In the genomic region with DNA sequence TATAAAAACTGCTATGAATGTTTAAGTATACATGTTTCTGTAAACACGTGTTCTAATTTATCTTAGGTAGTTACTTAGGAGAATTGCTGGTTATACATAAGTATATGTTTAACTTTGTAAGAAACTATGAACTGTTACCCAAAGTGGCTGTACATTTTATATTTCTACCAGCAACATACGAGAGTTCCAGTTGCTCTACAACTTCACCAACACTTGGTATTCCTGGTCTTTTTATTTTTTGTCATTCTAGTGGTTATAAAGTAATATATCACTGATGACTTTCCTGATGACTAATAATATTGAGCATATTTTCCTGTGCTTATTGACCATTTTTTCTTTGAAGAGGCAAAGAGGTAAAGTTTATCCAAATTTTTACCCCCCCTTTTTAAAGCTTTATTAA, we compare ENCODE assay signal across 25 cellular contexts.
DNase-seq lines count a peak whose midpoint lies in the region; ATAC-seq, FAIRE-seq and TF ChIP-seq lines count a peak whose summit lies in the region.
"Had no signal": no experiment of that assay in that cellular context is flagged by ENCODE, and none has a peak within 500 bp of the region (broad histone marks: within the 10 kb centered on the region; RNA-seq: fewer than 3 reads in every experiment).

No MANE protein-coding gene starts in this region.

- DNase-seq in ELR (ENCODE audit: low read depth) (peak; percentile 8), K562 (ENCODE audit: extremely low read depth in 1 of 4, low spot score in 3 of 4) (no peak), progenitor cell of endocrine pancreas (ENCODE audit: low spot score, unreplicated experiment) (no peak), HTR-8/SVneo (ENCODE audit: insufficient read length, low spot score) (no peak), left ventricle myocardium superior (no peak)
- DNase-seq in effector memory CD4-positive, alpha-beta T cell: no peak
- DNase-seq: 8988T; ACHN; BE2C; C1 segment of cervical spinal cord; CD4-positive, alpha-beta memory T cell; CD4-positive, CD25-positive, alpha-beta regulatory T cell; CD8-positive, alpha-beta memory T cell; COR-L47; DND-41; EL; GDM1 had no signal

- POLR2A ChIA-PET in HEK293 (lab: Yijun Ruan, JAX): no interaction called here
- POLR2A ChIA-PET in K562 (lab: Yijun Ruan, JAX): no interaction called here

- peaks cover 11% of the 10 kb centered on the region for H3K9me3 Mint-ChIP-seq in progenitor cell of endocrine pancreas (ENCODE audit: low read depth)
- H3K9me3 Mint-ChIP-seq: CD4-positive, alpha-beta memory T cell; CD4-positive, CD25-positive, alpha-beta regulatory T cell; CD8-positive, alpha-beta memory T cell had no signal

- no peaks in the 10 kb centered on the region for H4K20me1 ChIP-seq in K562 (replicated peaks; ENCODE audit: control insufficient read depth, insufficient read depth, low read length)
- H4K20me1 ChIP-seq: BLaER1 had no signal

- no peaks in the 10 kb centered on the region for H3K4me1 ChIP-seq in HEK293 (ENCODE audit: control insufficient read depth, insufficient read depth, low read length)
- no peaks in the 10 kb centered on the region for H3K4me1 ChIP-seq in K562 (replicated peaks in 1 of 2; ENCODE audit: control insufficient read depth in 2 of 2, insufficient read depth in 2 of 2, low read length in 2 of 2)
- no peaks in the 10 kb centered on the region for H3K4me1 ChIP-seq in effector memory CD4-positive, alpha-beta T cell (ENCODE audit: control insufficient read depth, insufficient read depth, low read length, poor library complexity, severe bottlenecking)
- H3K4me1 ChIP-seq: BE2C, BLaER1 had no signal

- H2AFZ ChIP-seq in K562 (ENCODE audit: low read depth, low read length): no peak overlapping the region

- 67% methylated on average over 2 of the region's 2 CpGs for WGBS in K562 (ENCODE audit: insufficient coverage, low coverage, missing lambda C conversion rate)

- H3K27ac Mint-ChIP-seq in progenitor cell of endocrine pancreas: no peak overlapping the region
- H3K27ac Mint-ChIP-seq: CD14-positive monocyte; CD4-positive, alpha-beta memory T cell; CD4-positive, CD25-positive, alpha-beta regulatory T cell had no signal

- CTCF ChIA-PET in HEK293 (lab: Yijun Ruan, JAX) (no interaction called here), K562 (lab: Yijun Ruan, JAX; ENCODE audit: low intra/inter-chr PET ratio) (no interaction called here)

- TF ChIP-seq POLR2A in K562 (conservative IDR thresholded peaks at IDR 0.05): no peak

- H3K4me3 Mint-ChIP-seq in progenitor cell of endocrine pancreas (ENCODE audit: low read depth): no peak overlapping the region
- H3K4me3 Mint-ChIP-seq: CD14-positive monocyte; CD4-positive, alpha-beta memory T cell; CD4-positive, CD25-positive, alpha-beta regulatory T cell; CD8-positive, alpha-beta memory T cell had no signal

- no peak overlapping the region for H3K9ac ChIP-seq in K562 (ENCODE audit: insufficient read depth in 1 of 2, low read depth in 2 of 2, low read length in 2 of 2)
- H3K9ac ChIP-seq: BLaER1 had no signal

- in situ Hi-C loops in K562 (cut with MboI): no loop called here

- no peaks in the 10 kb centered on the region for H3K4me1 Mint-ChIP-seq in progenitor cell of endocrine pancreas (ENCODE audit: low read depth)

- TF ChIP-seq EP300 in K562 (IDR thresholded peaks at IDR 0.05; ENCODE audit: low read length): no peak

- peaks cover 27% of the 10 kb centered on the region for H3K36me3 Mint-ChIP-seq in progenitor cell of endocrine pancreas (ENCODE audit: insufficient read depth)

- no TSS peak for BruUV-seq in K562 (replicated peaks; lab: Mats Ljungman, UMichigan)

- no peak overlapping the region for H3K4me3 ChIP-seq in HEK293 (ENCODE audit: low read depth, low read length)
- H3K4me3 ChIP-seq in K562: no peak overlapping the region
- H3K4me3 ChIP-seq in effector memory CD4-positive, alpha-beta T cell (ENCODE audit: insufficient read depth, low read depth, low read length, poor library complexity, severe bottlenecking): no peak overlapping the region
- H3K4me3 ChIP-seq: BLaER1, GM12878 had no signal

- ATAC-seq in K562 (no peak), left ventricle myocardium superior (no peak)
- ATAC-seq: GM12878 had no signal

- H3K4me2 ChIP-seq in K562 (ENCODE audit: insufficient read depth, low read length): no peak overlapping the region
- H3K4me2 ChIP-seq: BLaER1 had no signal

- TF ChIP-seq RAD21 in K562 (CRISPR knock-in tag; conservative IDR thresholded peaks at IDR 0.05 in 1 of 2, IDR thresholded peaks at IDR 0.05 in 1 of 2): no peak

- no peaks in the 10 kb centered on the region for H3K79me2 ChIP-seq in K562 (ENCODE audit: control insufficient read depth, insufficient read depth, low read length)

- intact Hi-C loops in K562 (cut with micrococcal nuclease): no loop called here
- intact Hi-C loops in left ventricle myocardium superior (cut with micrococcal nuclease): no loop called here

- H3K9me3 ChIP-seq in HEK293 (ENCODE audit: control insufficient read depth, insufficient read depth, low read depth, low read length): no peaks in the 10 kb centered on the region
- no peaks in the 10 kb centered on the region for H3K9me3 ChIP-seq in K562 (replicated peaks; ENCODE audit: control insufficient read depth, insufficient read depth, low read depth, low read length)
- H3K9me3 ChIP-seq in effector memory CD4-positive, alpha-beta T cell (ENCODE audit: control insufficient read depth, low read length): no peaks in the 10 kb centered on the region
- H3K9me3 ChIP-seq: BE2C had no signal

- FAIRE-seq in K562 (lab: Jason Lieb, UNC) (no peak), HTR-8/SVneo (lab: Jason Lieb, UNC) (no peak)
- FAIRE-seq: A204.1, GM12878, GM12892, GM18507, GM19239 had no signal

- H3K27ac ChIP-seq in HEK293 (ENCODE audit: extremely low read depth, low read depth, low read length) (no peak overlapping the region), K562 (ENCODE audit: extremely low read depth, low read depth, low read length) (no peak overlapping the region)
- no peak overlapping the region for H3K27ac ChIP-seq in effector memory CD4-positive, alpha-beta T cell (ENCODE audit: insufficient read depth, low read length, poor library complexity, severe bottlenecking)
- H3K27ac ChIP-seq: BLaER1 had no signal

- no peaks in the 10 kb centered on the region for H3K27me3 Mint-ChIP-seq in progenitor cell of endocrine pancreas
- H3K27me3 Mint-ChIP-seq: CD4-positive, alpha-beta memory T cell; CD4-positive, CD25-positive, alpha-beta regulatory T cell; CD8-positive, alpha-beta memory T cell had no signal

- H3K9me1 ChIP-seq in K562 (ENCODE audit: control insufficient read depth, insufficient read depth, low read length): no peaks in the 10 kb centered on the region

- H3K36me3 ChIP-seq in HEK293 (ENCODE audit: control insufficient read depth in 2 of 2, insufficient read depth in 1 of 2, low read length in 2 of 2) (peaks cover 0 to 9% of the 10 kb centered on the region in 2 experiments; a peak in 2 of 3 replicates), K562 (ENCODE audit: control insufficient read depth, insufficient read depth, low read length) (peaks cover 8% of the 10 kb centered on the region; the same call in 1 of the 3 replicates)
- peaks cover 4% of the 10 kb centered on the region for H3K36me3 ChIP-seq in effector memory CD4-positive, alpha-beta T cell (ENCODE audit: control insufficient read depth, insufficient read depth, low read length)
- H3K36me3 ChIP-seq: BE2C had no signal

- no peaks in the 10 kb centered on the region for H3K27me3 ChIP-seq in K562 (ENCODE audit: control insufficient read depth in 2 of 2, insufficient read depth in 2 of 2, low read length in 2 of 2)
- H3K27me3 ChIP-seq in effector memory CD4-positive, alpha-beta T cell (replicated peaks; ENCODE audit: control insufficient read depth, insufficient read depth, low read length, poor library complexity, severe bottlenecking): no peaks in the 10 kb centered on the region
- H3K27me3 ChIP-seq: BE2C, BLaER1 had no signal

- TF ChIP-seq CTCF in HEK293 (tag by site-specific recombination; IDR thresholded peaks at IDR 0.05): no peak
- TF ChIP-seq CTCF in K562 (IDR thresholded peaks at IDR 0.05 in 2 of 3, conservative IDR thresholded peaks at IDR 0.05 in 1 of 3; ENCODE audit: insufficient read depth in 2 of 3, low read depth in 1 of 3, low read length in 3 of 3): no peak
- no peak for TF ChIP-seq CTCF in progenitor cell of endocrine pancreas (IDR thresholded peaks at IDR 0.05; ENCODE audit: unreplicated experiment)

TF ChIP-seq in HEK293, 187 proteins besides CTCF, POLR2A, EP300 and RAD21:
- TF ChIP-seq ZNF184 (tag by site-specific recombination; IDR thresholded peaks at IDR 0.05): peak; percentile 99
- peak; percentile 33 for TF ChIP-seq SETDB1 (IDR thresholded peaks at IDR 0.05; ENCODE audit: insufficient read length, low read length)
- TF ChIP-seq, protein P1, sequence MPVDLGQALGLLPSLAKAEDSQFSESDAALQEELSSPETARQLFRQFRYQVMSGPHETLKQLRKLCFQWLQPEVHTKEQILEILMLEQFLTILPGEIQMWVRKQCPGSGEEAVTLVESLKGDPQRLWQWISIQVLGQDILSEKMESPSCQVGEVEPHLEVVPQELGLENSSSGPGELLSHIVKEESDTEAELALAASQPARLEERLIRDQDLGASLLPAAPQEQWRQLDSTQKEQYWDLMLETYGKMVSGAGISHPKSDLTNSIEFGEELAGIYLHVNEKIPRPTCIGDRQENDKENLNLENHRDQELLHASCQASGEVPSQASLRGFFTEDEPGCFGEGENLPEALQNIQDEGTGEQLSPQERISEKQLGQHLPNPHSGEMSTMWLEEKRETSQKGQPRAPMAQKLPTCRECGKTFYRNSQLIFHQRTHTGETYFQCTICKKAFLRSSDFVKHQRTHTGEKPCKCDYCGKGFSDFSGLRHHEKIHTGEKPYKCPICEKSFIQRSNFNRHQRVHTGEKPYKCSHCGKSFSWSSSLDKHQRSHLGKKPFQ (tag by site-specific recombination; IDR thresholded peaks at IDR 0.05): no peak

TF ChIP-seq in K562, 482 proteins besides CTCF, POLR2A, EP300 and RAD21 (continues in another document):
- no peak for TF ChIP-seq CCAR2 (IDR thresholded peaks at IDR 0.05; ENCODE audit: low read depth, low read length)
- peak; percentile 25 for TF ChIP-seq RBM25 (IDR thresholded peaks at IDR 0.05; ENCODE audit: low read depth, low read length, severe bottlenecking)
- no peak for TF ChIP-seq C11orf30 (IDR thresholded peaks at IDR 0.05; ENCODE audit: low read depth)
- no peak for TF ChIP-seq RBFOX2 (IDR thresholded peaks at IDR 0.05; ENCODE audit: low read depth, low read length)
- peak; percentile 73; the same call in 1 of the 2 replicates for TF ChIP-seq ZNF184 (CRISPR knock-in tag; IDR thresholded peaks at IDR 0.05)
- TF ChIP-seq GTF2A2 (tag; IDR thresholded peaks at IDR 0.05): no peak
- TF ChIP-seq BRF1 (IDR thresholded peaks at IDR 0.05; ENCODE audit: borderline replicate concordance, extremely low read depth, insufficient read length): no peak
- TF ChIP-seq TAF1 (IDR thresholded peaks at IDR 0.05; ENCODE audit: control insufficient read depth, extremely low read depth, insufficient read depth, low read length, severe bottlenecking): no peak
- TF ChIP-seq DDX20 (tag; IDR thresholded peaks at IDR 0.05; ENCODE audit: low read depth): no peak
